ENCODE assay signal across 8 cellular contexts in genomic region chr3:158434412-158435038, GRCh38.
DNase-seq lines count a peak whose midpoint lies in the region; ATAC-seq, FAIRE-seq and TF ChIP-seq lines count a peak whose summit lies in the region.

No MANE protein-coding gene starts in this region.

- no peak overlapping the region for H3K4me2 ChIP-seq in osteoblast (ENCODE audit: insufficient read depth, low read length)

- ATAC-seq in GM19397 (IDR thresholded peaks at IDR 0.05; ENCODE audit: unreplicated experiment), result peak; percentile 75
- ATAC-seq in HG03439 (IDR thresholded peaks at IDR 0.05; ENCODE audit: unreplicated experiment), result peak; percentile 96

- H4K20me1 ChIP-seq in osteoblast (ENCODE audit: insufficient read depth, low read length), result no peaks in the 10 kb centered on the region

- no peaks in the 10 kb centered on the region for H3K27me3 ChIP-seq in osteoblast (ENCODE audit: insufficient read depth, low read length)

- H3K4me1 ChIP-seq in osteoblast (ENCODE audit: insufficient read depth, low read length), result no peaks in the 10 kb centered on the region

- H2AFZ ChIP-seq in osteoblast (ENCODE audit: low read length), result no peak overlapping the region

- no peak overlapping the region for H3K4me3 ChIP-seq in osteoblast (ENCODE audit: insufficient read depth, low read length)

- H3K27ac ChIP-seq in osteoblast (ENCODE audit: low read depth, low read length), result no peak overlapping the region

- peak; percentile 94 for FAIRE-seq in frontal cortex (lab: Jason Lieb, UNC)

- no peaks in the 10 kb centered on the region for H3K36me3 ChIP-seq in osteoblast (ENCODE audit: insufficient read depth, low read length)

- DNase-seq in DMS 273 (lab: John Stamatoyannopoulos, UW; ENCODE audit: unreplicated experiment) (peak; percentile 86), NCI-H526 treated with DMSO at 0.1 percent for 48 hours (lab: John Stamatoyannopoulos, UW) (peak; percentile 25), activated T-cell treated with anti-CD3 and anti-CD28 coated beads for 48 hours (ENCODE audit: low read depth) (peak; percentile 4), frontal cortex (ENCODE audit: low spot score in 2 of 2) (peak; percentile 0 to 8), osteoblast (ENCODE audit: insufficient read length, low spot score, missing footprints) (peak; percentile 47), mesenteric fat pad (ENCODE audit: low spot score) (no peak)

- no peaks in the 10 kb centered on the region for H3K79me2 ChIP-seq in osteoblast (ENCODE audit: insufficient read depth, low read length)

- H3K9me3 ChIP-seq in osteoblast (ENCODE audit: low read depth, low read length), result no peaks in the 10 kb centered on the region

- TF ChIP-seq CTCF in osteoblast (IDR thresholded peaks at IDR 0.05; ENCODE audit: extremely low read depth, low read depth, low read length), result peak; percentile 72
